7 cellular contexts compared by ENCODE assay signal in the genomic region with DNA sequence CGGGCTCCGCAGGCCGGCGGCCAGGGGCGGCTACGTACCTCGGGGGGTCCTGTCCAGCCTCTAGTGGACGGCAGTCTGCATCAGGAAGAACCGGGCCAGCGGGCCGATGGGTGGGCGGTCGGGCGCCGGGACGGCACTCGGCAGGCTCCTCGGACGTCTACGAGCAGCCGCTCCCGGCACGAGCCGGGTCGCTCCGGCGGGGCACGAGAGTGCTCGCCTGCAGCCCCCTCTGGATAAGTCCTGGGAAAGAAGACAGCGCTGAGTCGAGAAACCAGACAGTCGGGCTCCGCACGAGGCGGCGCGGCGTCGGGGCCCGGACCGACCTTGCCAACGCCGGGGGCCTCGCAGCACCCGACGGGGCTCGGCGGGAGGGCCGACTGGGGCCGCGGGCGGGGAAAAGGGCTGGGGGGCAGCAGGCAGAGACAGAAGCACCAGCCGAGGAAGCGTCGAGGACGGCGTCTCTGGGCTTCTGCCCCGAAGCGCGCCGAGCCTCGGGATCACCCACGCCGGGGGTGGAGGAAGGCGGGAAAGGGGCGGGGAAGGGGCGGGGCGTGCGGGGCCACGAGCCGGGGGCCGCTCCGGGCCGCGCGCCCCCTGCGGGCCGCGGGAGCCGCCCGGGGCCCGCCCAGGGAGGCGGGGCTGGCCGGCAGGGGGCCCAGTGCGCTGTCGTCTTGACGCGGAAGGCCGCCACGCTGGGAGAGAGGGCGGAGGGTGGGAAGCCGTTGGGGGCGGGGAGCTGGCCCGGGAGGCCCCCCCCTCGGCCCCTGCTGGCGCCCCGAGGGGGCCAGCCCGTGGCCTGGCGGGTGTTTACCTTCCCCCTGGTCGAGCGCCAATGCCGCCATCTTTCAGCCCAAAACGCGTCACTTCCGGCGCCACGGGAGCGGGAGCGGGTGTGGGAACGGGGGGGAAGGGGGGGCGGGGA. TPM values are rescaled to one million over a fixed set of nuclear protein-coding genes. Genes with fewer than 3 reads are reported as not detected.
A peak's percentile ranks its signal among the peaks of the same experiment; 100 is the strongest.
DNase-seq lines count a peak whose midpoint lies in the region; ATAC-seq, FAIRE-seq and TF ChIP-seq lines count a peak whose summit lies in the region.

No MANE protein-coding gene starts in this region.

- no peaks in the 10 kb centered on the region for H3K9me3 Mint-ChIP-seq in astrocyte (ENCODE audit: unreplicated experiment)

- peak overlapping the region; percentile 96 for H3K27ac ChIP-seq in astrocyte (ENCODE audit: low read depth, low read length)

- H3K36me3 ChIP-seq in astrocyte (ENCODE audit: insufficient read depth, low read length), result no peaks in the 10 kb centered on the region

- H3K79me2 ChIP-seq in astrocyte (ENCODE audit: insufficient read depth, low read length), result peaks cover 45% of the 10 kb centered on the region

- DNase-seq in NCI-H187 treated with DMSO at 0.1 percent for 48 hours (lab: John Stamatoyannopoulos, UW), result peak; percentile 6
- DNase-seq in T-helper 22 cell (ENCODE audit: low read depth), result peak; percentile 66
- DNase-seq in astrocyte (ENCODE audit: low read depth), result peak; percentile 78
- DNase-seq in hippocampal formation (lab: John Stamatoyannopoulos, UW), result peak; percentile 52 to 86
- DNase-seq in retinal pigment epithelial cell (ENCODE audit: low read depth), result peak; percentile 52

- H3K27me3 Mint-ChIP-seq in astrocyte (ENCODE audit: low read depth, unreplicated experiment), result no peaks in the 10 kb centered on the region

- no peaks in the 10 kb centered on the region for H3K27me3 ChIP-seq in astrocyte (ENCODE audit: insufficient read depth, low read length)

- no peaks in the 10 kb centered on the region for H3K36me3 Mint-ChIP-seq in astrocyte (ENCODE audit: low read depth, unreplicated experiment)

- H3K27ac Mint-ChIP-seq in astrocyte (ENCODE audit: unreplicated experiment), result no peak overlapping the region

- H3K4me3 Mint-ChIP-seq in astrocyte (ENCODE audit: unreplicated experiment), result peak overlapping the region; percentile 87

- FAIRE-seq in astrocyte (lab: Jason Lieb, UNC), result no peak

- H3K9me3 ChIP-seq in astrocyte (ENCODE audit: insufficient read depth, low read depth, low read length), result no peaks in the 10 kb centered on the region

- peak overlapping the region; percentile 97 for H3K9ac ChIP-seq in astrocyte (ENCODE audit: low read length)

- no peaks in the 10 kb centered on the region for H4K20me1 ChIP-seq in astrocyte (ENCODE audit: insufficient read depth, low read length)

- H3K4me2 ChIP-seq in astrocyte (ENCODE audit: low read length), result peak overlapping the region; percentile 94

- peak; percentile 44 for ATAC-seq in GM18508 (IDR thresholded peaks at IDR 0.05; ENCODE audit: insufficient read depth, unreplicated experiment)
- peak; percentile 82 for ATAC-seq in HG02938 (IDR thresholded peaks at IDR 0.05; ENCODE audit: unreplicated experiment)

- H3K4me1 Mint-ChIP-seq in astrocyte (ENCODE audit: low read depth, unreplicated experiment), result peaks cover 8% of the 10 kb centered on the region

- peak overlapping the region; percentile 84 for H3K4me3 ChIP-seq in astrocyte (ENCODE audit: insufficient read depth, low read depth, low read length)
- H3K4me3 ChIP-seq in retinal pigment epithelial cell (ENCODE audit: low read length), result peak overlapping the region; percentile 66

- no peak for TF ChIP-seq CTCF in astrocyte (IDR thresholded peaks at IDR 0.05; ENCODE audit: insufficient read depth, low read depth, low read length)
- TF ChIP-seq CTCF in retinal pigment epithelial cell (conservative IDR thresholded peaks at IDR 0.05; ENCODE audit: low read depth, low read length), result no peak

- H3K4me1 ChIP-seq in astrocyte (ENCODE audit: insufficient read depth, low read length), result no peaks in the 10 kb centered on the region

- no peak overlapping the region for H2AFZ ChIP-seq in astrocyte (ENCODE audit: low read depth, low read length)

RNA-seq across cellular contexts. Expression of a gene that starts 1.9 kb away (rescaled TPM):
- 6.5 and 7.5 TPM in 2 replicates for total RNA-seq in astrocyte

RNA-seq across cellular contexts. Expression of a gene that starts 29.7 kb away (rescaled TPM):
- 203 and 216 TPM in 2 replicates for total RNA-seq in astrocyte

Comparison
In these comparisons a context has a peak if more than half of its experiments do, and no peak if none do; other contexts are left out.
1. Peak in every context shown above with its lines: DNase-seq, ATAC-seq, H3K4me3 ChIP-seq and H3K27ac ChIP-seq.
2. DNase-seq: peak in every context shown above with its lines; median percentile 78 in astrocyte; 69 in hippocampal formation; 66 in T-helper 22 cell; 52 in retinal pigment epithelial cell; 6 in NCI-H187 treated with DMSO at 0.1 percent for 48 hours.